ENCODE assay signal across 9 cellular contexts in the genomic region with DNA sequence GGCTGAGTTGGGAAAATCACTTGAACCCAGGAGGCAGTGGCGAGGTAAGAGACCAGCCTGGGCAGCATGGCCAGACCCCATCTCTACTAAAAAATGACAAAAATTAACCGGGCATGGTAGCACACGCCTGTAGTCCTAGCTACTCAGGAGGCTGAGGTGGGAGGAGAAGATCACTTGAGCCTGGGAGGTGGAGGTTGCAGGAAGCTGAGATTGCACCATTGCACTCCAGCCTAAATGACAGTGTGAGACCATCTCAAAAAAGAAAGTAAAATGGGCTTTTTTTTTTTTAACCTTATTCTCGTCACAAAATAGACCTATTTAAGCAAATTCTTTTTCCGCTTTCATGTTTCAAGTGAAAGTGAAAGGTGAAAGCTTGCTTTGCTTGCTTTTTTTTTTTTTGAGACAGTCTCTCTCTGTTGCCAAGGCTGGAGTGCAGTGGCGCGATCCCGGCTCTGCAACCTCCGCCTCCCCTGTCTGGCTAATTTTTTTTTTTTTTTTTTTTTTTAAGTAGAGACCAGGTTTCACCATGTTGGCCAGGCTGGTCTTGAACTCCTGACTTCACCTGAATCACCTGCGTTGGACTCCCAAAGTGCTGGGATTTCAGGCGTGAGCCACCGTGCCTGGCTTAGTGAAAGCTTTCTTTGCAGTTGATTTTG. TPM values are rescaled to one million over a fixed set of nuclear protein-coding genes. Genes with fewer than 3 reads are reported as not detected.
DNase-seq lines count a peak whose midpoint lies in the region; ATAC-seq lines count a peak whose summit lies in the region.
"Had no signal": no experiment of that assay in that cellular context is flagged by ENCODE, and none has a peak within 500 bp of the region (broad histone marks: within the 10 kb centered on the region; RNA-seq: fewer than 3 reads in every experiment).

No MANE protein-coding gene starts in this region.

- peak overlapping the region; percentile 66 for H3K4me3 Mint-ChIP-seq in activated T-helper 1 cell treated with anti-CD3 and anti-CD28 coated beads, Interleukin-12 subunit alpha, Interleukin-12 subunit beta, Interleukin-2, Interleukin-4 antibody, amounts not matched to agents 30 ng/mL and 10 ng/mL and 1 ng/mL, durations not matched to agents 14 hours and 24 hours and 36 hours
- peak overlapping the region; percentile 54 to 93 (median 84) for H3K4me3 Mint-ChIP-seq in naive B cell

- no peaks in the 10 kb centered on the region for H3K27me3 Mint-ChIP-seq in activated T-helper 1 cell treated with anti-CD3 and anti-CD28 coated beads, Interleukin-12 subunit alpha, Interleukin-12 subunit beta, Interleukin-2, Interleukin-4 antibody, amounts not matched to agents 30 ng/mL and 10 ng/mL and 1 ng/mL, durations not matched to agents 14 hours and 24 hours and 36 hours (ENCODE audit: insufficient read depth)
- H3K27me3 Mint-ChIP-seq in naive B cell: no peaks in the 10 kb centered on the region

- ATAC-seq in GM18870 (IDR thresholded peaks at IDR 0.05; ENCODE audit: unreplicated experiment): peak; percentile 56
- ATAC-seq in HG03135 (IDR thresholded peaks at IDR 0.05; ENCODE audit: unreplicated experiment): peak; percentile 51
- peak; percentile 53 to 59 for ATAC-seq in naive B cell (ENCODE audit: low read depth in 2 of 2)

- H3K36me3 Mint-ChIP-seq in activated T-helper 1 cell treated with anti-CD3 and anti-CD28 coated beads, Interleukin-12 subunit alpha, Interleukin-12 subunit beta, Interleukin-2, Interleukin-4 antibody, amounts not matched to agents 30 ng/mL and 10 ng/mL and 1 ng/mL, durations not matched to agents 14 hours and 24 hours and 36 hours (ENCODE audit: low read depth): peaks cover 20% of the 10 kb centered on the region
- peaks cover 9 to 10% of the 10 kb centered on the region in 2 donors for H3K36me3 Mint-ChIP-seq in naive B cell

- intact Hi-C loops in activated T-helper 1 cell treated with anti-CD3 and anti-CD28 coated beads, Interleukin-12 subunit alpha, Interleukin-12 subunit beta, Interleukin-2, Interleukin-4 antibody, amounts not matched to agents 30 ng/mL and 10 ng/mL and 1 ng/mL, durations not matched to agents 14 hours and 24 hours and 36 hours (cut with micrococcal nuclease): loop anchor here (1.0 to 5.0 kb wide), 7 partner anchors 19 to 677 kb away; a partner anchor contains a TSS

- peaks cover 39% of the 10 kb centered on the region for H3K4me1 Mint-ChIP-seq in activated T-helper 1 cell treated with anti-CD3 and anti-CD28 coated beads, Interleukin-12 subunit alpha, Interleukin-12 subunit beta, Interleukin-2, Interleukin-4 antibody, amounts not matched to agents 30 ng/mL and 10 ng/mL and 1 ng/mL, durations not matched to agents 14 hours and 24 hours and 36 hours (ENCODE audit: low read depth)
- H3K4me1 Mint-ChIP-seq in naive B cell: peaks cover 33 to 79% (median 33%) of the 10 kb centered on the region in 3 donors

- DNase-seq in activated T-helper 1 cell treated with anti-CD3 and anti-CD28 coated beads, Interleukin-12 subunit alpha, Interleukin-12 subunit beta, Interleukin-2, Interleukin-4 antibody, amounts not matched to agents 30 ng/mL and 10 ng/mL and 1 ng/mL, durations not matched to agents 14 hours and 24 hours and 36 hours (ENCODE audit: low spot score): peak; percentile 49
- DNase-seq in naive B cell (peak; percentile 81), NCI-H82 treated with DMSO at 0.1 percent for 48 hours (lab: John Stamatoyannopoulos, UW; ENCODE audit: unreplicated experiment) (no peak), NCI-H748 treated with DMSO at 0.1 percent for 48 hours (lab: John Stamatoyannopoulos, UW) (no peak), DMS53 (lab: John Stamatoyannopoulos, UW) (no peak), SIG-M5 (lab: John Stamatoyannopoulos, UW) (no peak)

- H3K27ac Mint-ChIP-seq in activated T-helper 1 cell treated with anti-CD3 and anti-CD28 coated beads, Interleukin-12 subunit alpha, Interleukin-12 subunit beta, Interleukin-2, Interleukin-4 antibody, amounts not matched to agents 30 ng/mL and 10 ng/mL and 1 ng/mL, durations not matched to agents 14 hours and 24 hours and 36 hours: peak overlapping the region; percentile 78
- peak overlapping the region; percentile 36 to 99 (median 94) for H3K27ac Mint-ChIP-seq in naive B cell

- no peaks in the 10 kb centered on the region for H3K9me3 Mint-ChIP-seq in activated T-helper 1 cell treated with anti-CD3 and anti-CD28 coated beads, Interleukin-12 subunit alpha, Interleukin-12 subunit beta, Interleukin-2, Interleukin-4 antibody, amounts not matched to agents 30 ng/mL and 10 ng/mL and 1 ng/mL, durations not matched to agents 14 hours and 24 hours and 36 hours
- no peaks in the 10 kb centered on the region for H3K9me3 Mint-ChIP-seq in naive B cell

RNA-seq across cellular contexts. Expression of a gene that starts 3.6 kb away (rescaled TPM):
- 299 and 303 TPM in 2 replicates for total RNA-seq in activated T-helper 1 cell treated with anti-CD3 and anti-CD28 coated beads, Interleukin-12 subunit alpha, Interleukin-12 subunit beta, Interleukin-2, Interleukin-4 antibody, amounts not matched to agents 30 ng/mL and 10 ng/mL and 1 ng/mL, durations not matched to agents 14 hours and 24 hours and 36 hours
- polyA plus RNA-seq in naive B cell (ENCODE audit: low read depth in 6 of 6): 100 to 1,000 TPM; 251 to 358 (median 278) TPM

RNA-seq across cellular contexts. Expression of a gene that starts 26.9 kb away (rescaled TPM):
- 0.41 and 0.73 TPM in 2 replicates for total RNA-seq in activated T-helper 1 cell treated with anti-CD3 and anti-CD28 coated beads, Interleukin-12 subunit alpha, Interleukin-12 subunit beta, Interleukin-2, Interleukin-4 antibody, amounts not matched to agents 30 ng/mL and 10 ng/mL and 1 ng/mL, durations not matched to agents 14 hours and 24 hours and 36 hours
- polyA plus RNA-seq in naive B cell (ENCODE audit: low read depth in 6 of 6): 10 to 100 TPM; 23.1 to 42.3 (median 36.2) TPM

RNA-seq across cellular contexts. Expression of a gene that starts 42.3 kb away (rescaled TPM):
- total RNA-seq in activated T-helper 1 cell treated with anti-CD3 and anti-CD28 coated beads, Interleukin-12 subunit alpha, Interleukin-12 subunit beta, Interleukin-2, Interleukin-4 antibody, amounts not matched to agents 30 ng/mL and 10 ng/mL and 1 ng/mL, durations not matched to agents 14 hours and 24 hours and 36 hours: 531 and 540 TPM in 2 replicates
- 1,000 to 10,000 TPM; 1,669 to 2,243 (median 1,811) TPM for polyA plus RNA-seq in naive B cell (ENCODE audit: low read depth in 6 of 6)

RNA-seq across cellular contexts. Expression of a gene that starts 50.2 kb away (rescaled TPM):
- total RNA-seq in activated T-helper 1 cell treated with anti-CD3 and anti-CD28 coated beads, Interleukin-12 subunit alpha, Interleukin-12 subunit beta, Interleukin-2, Interleukin-4 antibody, amounts not matched to agents 30 ng/mL and 10 ng/mL and 1 ng/mL, durations not matched to agents 14 hours and 24 hours and 36 hours: 0.39 and 0.41 TPM in 2 replicates
- polyA plus RNA-seq in naive B cell (ENCODE audit: low read depth in 6 of 6): 1 to 10 TPM in 5 of 6 donors, under 1 TPM in 1; 0.52 to 3.0 (median 2.0) TPM
- total RNA-seq: M059J had no signal

RNA-seq across cellular contexts. Expression of a gene that starts 50.6 kb away (rescaled TPM):
- total RNA-seq in activated T-helper 1 cell treated with anti-CD3 and anti-CD28 coated beads, Interleukin-12 subunit alpha, Interleukin-12 subunit beta, Interleukin-2, Interleukin-4 antibody, amounts not matched to agents 30 ng/mL and 10 ng/mL and 1 ng/mL, durations not matched to agents 14 hours and 24 hours and 36 hours: 22.0 TPM in 2 replicates
- polyA plus RNA-seq in naive B cell (ENCODE audit: low read depth in 6 of 6): 10 to 100 TPM; 11.4 to 19.4 (median 13.6) TPM

Comparison
In these comparisons a context has a peak if more than half of its experiments do, and no peak if none do; other contexts are left out.
1. DNase-seq: peak in activated T-helper 1 cell treated with anti-CD3 and anti-CD28 coated beads, Interleukin-12 subunit alpha, Interleukin-12 subunit beta, Interleukin-2, Interleukin-4 antibody, amounts not matched to agents 30 ng/mL and 10 ng/mL and 1 ng/mL, durations not matched to agents 14 hours and 24 hours and 36 hours (single experiment) and naive B cell (single experiment); none in NCI-H82 treated with DMSO at 0.1 percent for 48 hours (single experiment), NCI-H748 treated with DMSO at 0.1 percent for 48 hours (single experiment), DMS53 (single experiment) and SIG-M5 (single experiment).
2. Peak in every context shown above with its lines, with median percentiles within 50 percentile points of each other: ATAC-seq.